In the genomic region with DNA sequence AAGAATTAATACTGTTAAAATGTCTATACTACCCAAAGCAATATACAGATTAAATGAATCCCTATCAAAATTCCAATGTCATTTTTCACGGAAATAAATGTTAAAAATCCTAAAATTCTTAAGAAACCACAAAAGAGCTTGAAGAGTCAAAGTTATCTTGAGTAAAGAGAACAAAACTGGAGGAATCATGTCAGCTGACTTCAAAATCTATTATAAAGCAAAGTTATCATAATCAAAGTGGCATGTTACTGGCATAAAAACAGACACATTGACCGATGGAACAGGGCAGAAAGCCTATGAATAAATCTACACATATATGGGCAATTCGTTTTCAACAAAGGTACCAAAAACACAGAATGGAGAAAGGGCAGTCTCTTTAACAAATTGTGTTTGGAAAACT, we compare ENCODE assay signal across 1 cellular context.
A peak's percentile ranks its signal among the peaks of the same experiment; 100 is the strongest.
TF ChIP-seq lines count a peak whose summit lies in the region.

No MANE protein-coding gene starts in this region.

TF ChIP-seq in SK-N-SH, 30 proteins besides CTCF, POLR2A, EP300 and RAD21 (continued from another document):
- TF ChIP-seq, protein P1, sequence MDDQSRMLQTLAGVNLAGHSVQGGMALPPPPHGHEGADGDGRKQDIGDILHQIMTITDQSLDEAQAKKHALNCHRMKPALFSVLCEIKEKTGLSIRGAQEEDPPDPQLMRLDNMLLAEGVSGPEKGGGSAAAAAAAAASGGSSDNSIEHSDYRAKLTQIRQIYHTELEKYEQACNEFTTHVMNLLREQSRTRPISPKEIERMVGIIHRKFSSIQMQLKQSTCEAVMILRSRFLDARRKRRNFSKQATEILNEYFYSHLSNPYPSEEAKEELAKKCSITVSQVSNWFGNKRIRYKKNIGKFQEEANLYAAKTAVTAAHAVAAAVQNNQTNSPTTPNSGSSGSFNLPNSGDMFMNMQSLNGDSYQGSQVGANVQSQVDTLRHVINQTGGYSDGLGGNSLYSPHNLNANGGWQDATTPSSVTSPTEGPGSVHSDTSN (IDR thresholded peaks at IDR 0.05): peak; percentile 83
- TF ChIP-seq GABPA (IDR thresholded peaks at IDR 0.05; ENCODE audit: low read depth) (no peak), JUND (IDR thresholded peaks at IDR 0.05) (0 out of 2 replicates have a peak, but pooled peaks have one; percentile 15)
TF ChIP-seq in SK-N-SH: peak in this region for 3.
